ENCODE assay signal across 25 cellular contexts in genomic region chr4:84944952-84945351, GRCh38. TPM values are rescaled to one million over a fixed set of nuclear protein-coding genes. Genes with fewer than 3 reads are reported as not detected.
A peak's percentile ranks its signal among the peaks of the same experiment; 100 is the strongest.
DNase-seq lines count a peak whose midpoint lies in the region; ATAC-seq, FAIRE-seq and TF ChIP-seq lines count a peak whose summit lies in the region.
"Had no signal": no experiment of that assay in that cellular context is flagged by ENCODE, and none has a peak within 500 bp of the region (broad histone marks: within the 10 kb centered on the region; RNA-seq: fewer than 3 reads in every experiment).

No MANE protein-coding gene starts in this region.

- no peak overlapping the region for H3K4me2 ChIP-seq in GM23248 (ENCODE audit: unreplicated experiment)

- H2AFZ ChIP-seq in GM23248: no peak overlapping the region

- in situ Hi-C loops in GM23248 (cut with MboI): no loop called here

- intact Hi-C loops in pancreas (cut with DNase I): no loop called here
- intact Hi-C loops in posterior cingulate gyrus (cut with DNase I): no loop called here

- peaks cover 10% of the 10 kb centered on the region; the same call in 1 of the 2 replicates for H3F3A ChIP-seq in GM23248 (ENCODE audit: insufficient read depth)

- peaks cover 98% of the 10 kb centered on the region for H3K79me2 ChIP-seq in GM23248 (ENCODE audit: insufficient read depth)

- DNase-seq in GM23248 (peak; percentile 62), NCI-H226 (peak; percentile 29), choroid plexus epithelial cell (ENCODE audit: low read depth) (peak; percentile 28), pancreas (no peak), NCI-H1048 (lab: John Stamatoyannopoulos, UW) (no peak), posterior cingulate gyrus (no peak)
- DNase-seq: activated CD4-positive, CD25-positive, alpha-beta regulatory T cell treated with anti-CD3 and anti-CD28 coated beads, Interleukin-2, amount 50 U/mL, for 72 hours; activated CD8-positive, alpha-beta memory T cell treated with anti-CD3 and anti-CD28 coated beads, Interleukin-2, amount 10 ng/mL, durations not matched to agents 7 days and 5 days; activated naive CD8-positive, alpha-beta T cell treated with anti-CD3 and anti-CD28 coated beads for 36 hours; dorsolateral prefrontal cortex; left ventricle myocardium inferior; NCI-H1694 treated with DMSO at 0.1 percent for 48 hours; nucleus accumbens; sigmoid colon; stimulated activated CD4-positive, alpha-beta T cell treated with anti-CD3 and anti-CD28 coated beads, Interleukin-1b, Interleukin-23, amount 100 ng/mL, for 48 hours; stimulated activated naive CD4-positive, alpha-beta T cell treated with Interleukin-2 at 50 U/mL for 16 hours; T-helper 9 cell had no signal

- H3K36me3 ChIP-seq in GM23248 (ENCODE audit: low read depth) (0 out of 2 replicates have a peak, but pooled peaks cover 17% of the 10 kb centered on the region), pancreas (no peaks in the 10 kb centered on the region)
- H3K36me3 ChIP-seq: sigmoid colon had no signal

- H3K9me2 ChIP-seq in GM23248 (ENCODE audit: insufficient read depth): no peaks in the 10 kb centered on the region

- no peaks in the 10 kb centered on the region for H4K20me1 ChIP-seq in GM23248 (ENCODE audit: insufficient read depth)

- H3K27ac ChIP-seq in GM23248 (no peak overlapping the region), pancreas (no peak overlapping the region)
- H3K27ac ChIP-seq: epithelial cell of prostate, left ventricle myocardium inferior, sigmoid colon, SK-N-MC, tibial nerve had no signal

- no peaks in the 10 kb centered on the region for H3K9me3 ChIP-seq in GM23248 (ENCODE audit: low read depth)
- no peaks in the 10 kb centered on the region for H3K9me3 ChIP-seq in pancreas

- H3K4me3 ChIP-seq in GM23248 (no peak overlapping the region), choroid plexus epithelial cell (ENCODE audit: low read depth, low read length) (no peak overlapping the region), pancreas (no peak overlapping the region)
- H3K4me3 ChIP-seq: dorsolateral prefrontal cortex, left ventricle myocardium inferior, sigmoid colon, SK-N-MC, tibial nerve had no signal

- ATAC-seq in pancreas (peak in 3 of 4 donors; percentile 27 to 39 (median 37)), HG02588 (IDR thresholded peaks at IDR 0.05; ENCODE audit: unreplicated experiment) (no peak), HG02571 (IDR thresholded peaks at IDR 0.05; ENCODE audit: unreplicated experiment) (no peak)
- ATAC-seq: activated CD8-positive, alpha-beta memory T cell treated with anti-CD3 and anti-CD28 coated beads, Interleukin-2, amount 10 ng/mL, durations not matched to agents 7 days and 5 days; activated T-helper 17 cell treated with anti-CD3 and anti-CD28 coated beads, Interleukin-2, amount 50 U/mL, for 72 hours; Panc1 had no signal

- 18 to 23% methylated on average over 1 of the region's 1 CpG for WGBS in GM23248 (ENCODE audit: low coverage in 1 of 2, low lambda C conversion rate in 2 of 2, missing lambda C conversion rate in 2 of 2), 2 experiments
- 30 to 48% methylated on average over 1 of the region's 1 CpG for WGBS in pancreas, 2 donors

- H3K9ac ChIP-seq in GM23248: no peak overlapping the region

- peaks cover 20% of the 10 kb centered on the region for H3K4me1 ChIP-seq in GM23248 (ENCODE audit: insufficient read depth)
- peaks cover 4 to 15% (median 9%) of the 10 kb centered on the region in 3 donors for H3K4me1 ChIP-seq in pancreas

- TF ChIP-seq CTCF in choroid plexus epithelial cell (conservative IDR thresholded peaks at IDR 0.05; ENCODE audit: low read depth, low read length) (no peak), pancreas (IDR thresholded peaks at IDR 0.05) (no peak)

- no peaks in the 10 kb centered on the region for H3K27me3 ChIP-seq in GM23248 (replicated peaks; ENCODE audit: insufficient read depth)
- H3K27me3 ChIP-seq in pancreas: no peaks in the 10 kb centered on the region
- H3K27me3 ChIP-seq: dorsolateral prefrontal cortex, sigmoid colon, tibial nerve had no signal

- FAIRE-seq in pancreas (lab: Jason Lieb, UNC): no peak
- FAIRE-seq: HTR-8/SVneo had no signal

RNA-seq across cellular contexts. Expression of gene WDFY3, which starts 21.5 kb away (rescaled TPM):
- 38.7 and 45.6 TPM in 2 replicates for total RNA-seq in GM23248 (2014; rRNA removed; shearing (Covaris generic))
- polyA plus RNA-seq in GM23248 (2016; fragmentation: Nextera tagmentation; extraction: Ambion mirVana): 3.1 and 3.3 TPM in 2 replicates
- total RNA-seq in pancreas: 10 to 100 TPM; 25.3 to 53.0 (median 30.6) TPM
- polyA plus RNA-seq in pancreas: 1 to 10 TPM; 5.3 to 9.9 TPM

Comparison
In these comparisons a context has a peak if more than half of its experiments do, and no peak if none do; other contexts are left out.
1. DNase-seq: peak in GM23248 (single experiment), NCI-H226 (single experiment) and choroid plexus epithelial cell (single experiment); none in pancreas (0 of 6), NCI-H1048 (single experiment) and posterior cingulate gyrus (0 of 10).
2. ATAC-seq: peak in pancreas (3 of 4); none in HG02588 (single experiment) and HG02571 (single experiment).